8 cellular contexts compared by ENCODE assay signal in genomic region chr2:43386679-43387078, GRCh38.
DNase-seq lines count a peak whose midpoint lies in the region; ATAC-seq, FAIRE-seq and TF ChIP-seq lines count a peak whose summit lies in the region.
"Not testable (repeated sequence)": the region's sequence is repeated elsewhere in the genome, so short reads cannot be mapped to it uniquely, and the experiment has no call there.

No MANE protein-coding gene starts in this region.

- H3K79me2 ChIP-seq in endothelial cell of umbilical vein (ENCODE audit: control insufficient read depth, insufficient read depth, low read length) = not testable (repeated sequence)

- H3K36me3 Mint-ChIP-seq in IgD-negative memory B cell; nephron (ENCODE audit: low read depth): not testable (repeated sequence)
- peaks cover 35% of the 10 kb centered on the region for H3K36me3 Mint-ChIP-seq in activated T-helper 2 cell treated with anti-CD3 and anti-CD28 coated beads, Interferon-gamma antibody, Interleukin-2, Interleukin-4, amounts not matched to agents 10 μg/mL and 5 μg/mL and 100 μg/mL, durations not matched to agents 14 hours and 24 hours and 36 hours (ENCODE audit: low read depth)

- H2AFZ ChIP-seq in endothelial cell of umbilical vein (ENCODE audit: low read depth, low read length) = not testable (repeated sequence)

- not testable (repeated sequence) for TF ChIP-seq POLR2A in endothelial cell of umbilical vein (IDR thresholded peaks at IDR 0.05; ENCODE audit: low read depth, low read length); thyroid gland (IDR thresholded peaks at IDR 0.05)

- H3K9ac ChIP-seq in endothelial cell of umbilical vein (replicated peaks; ENCODE audit: extremely low read depth, insufficient read depth, low read length) = not testable (repeated sequence)

- peak; percentile 5 for ATAC-seq in HG02798 (IDR thresholded peaks at IDR 0.05; ENCODE audit: poor library complexity, unreplicated experiment)

- H3K4me1 ChIP-seq in endothelial cell of umbilical vein (ENCODE audit: control insufficient read depth, extremely low read depth, insufficient read depth, low read length) = not testable (repeated sequence)
- peaks cover 25 to 31% of the 10 kb centered on the region in 2 donors for H3K4me1 ChIP-seq in thyroid gland

- peak overlapping the region; percentile 94; the same call in 1 of the 2 replicates for H3K27ac ChIP-seq in VCaP
- not testable (repeated sequence) for H3K27ac ChIP-seq in endothelial cell of umbilical vein (ENCODE audit: insufficient read depth, low read depth, low read length)
- peak overlapping the region; percentile 65 to 83 (median 70) for H3K27ac ChIP-seq in thyroid gland

- not testable (repeated sequence) for H3K27me3 ChIP-seq in endothelial cell of umbilical vein (ENCODE audit: control insufficient read depth in 2 of 2, insufficient read depth in 2 of 2, low read length in 2 of 2); thyroid gland

- not testable (repeated sequence) for H3K9me3 Mint-ChIP-seq in IgD-negative memory B cell; activated T-helper 2 cell treated with anti-CD3 and anti-CD28 coated beads, Interferon-gamma antibody, Interleukin-2, Interleukin-4, amounts not matched to agents 10 μg/mL and 5 μg/mL and 100 μg/mL, durations not matched to agents 14 hours and 24 hours and 36 hours; nephron

- H3K4me1 Mint-ChIP-seq in IgD-negative memory B cell = peaks cover 18 to 29% (median 27%) of the 10 kb centered on the region in 3 donors
- peaks cover 41% of the 10 kb centered on the region for H3K4me1 Mint-ChIP-seq in activated T-helper 2 cell treated with anti-CD3 and anti-CD28 coated beads, Interferon-gamma antibody, Interleukin-2, Interleukin-4, amounts not matched to agents 10 μg/mL and 5 μg/mL and 100 μg/mL, durations not matched to agents 14 hours and 24 hours and 36 hours (ENCODE audit: low read depth)
- peaks cover 46% of the 10 kb centered on the region for H3K4me1 Mint-ChIP-seq in nephron

- not testable (repeated sequence) for H3K9me1 ChIP-seq in endothelial cell of umbilical vein (replicated peaks; ENCODE audit: control insufficient read depth, extremely low read depth, insufficient read depth, low read length)

- intact Hi-C loops in activated T-helper 2 cell treated with anti-CD3 and anti-CD28 coated beads, Interferon-gamma antibody, Interleukin-2, Interleukin-4, amounts not matched to agents 10 μg/mL and 5 μg/mL and 100 μg/mL, durations not matched to agents 14 hours and 24 hours and 36 hours (cut with micrococcal nuclease) = loop anchor here (1.0 to 5.0 kb wide), 2 partner anchors 40 to 94 kb away; no protein-coding TSS in a partner anchor
- intact Hi-C loops in endothelial cell of umbilical vein (cut with micrococcal nuclease); thyroid gland (cut with DNase I): not testable (repeated sequence)

- FAIRE-seq in endothelial cell of umbilical vein (lab: Jason Lieb, UNC) = not testable (repeated sequence)

- CTCF ChIA-PET in endothelial cell of umbilical vein (lab: Charles Lee) = interaction anchor here (0.7 to 1.6 kb wide), 4 partner anchors 11 to 98 kb away, joined by 3 to 4 read pairs (median 3); no protein-coding TSS in a partner anchor

- 91 to 97% methylated on average over 9 of the region's 9 CpGs for WGBS in thyroid gland, 2 donors

- H4K20me1 ChIP-seq in endothelial cell of umbilical vein (replicated peaks; ENCODE audit: control insufficient read depth, extremely low read depth, insufficient read depth, low read length) = not testable (repeated sequence)

- not testable (repeated sequence) for H3K36me3 ChIP-seq in endothelial cell of umbilical vein (ENCODE audit: control insufficient read depth in 2 of 2, extremely low read depth in 1 of 2, insufficient read depth in 2 of 2, low read length in 2 of 2); thyroid gland

- POLR2A ChIA-PET in endothelial cell of umbilical vein (lab: Charles Lee) = not testable (repeated sequence)

- H3K27me3 Mint-ChIP-seq in IgD-negative memory B cell; activated T-helper 2 cell treated with anti-CD3 and anti-CD28 coated beads, Interferon-gamma antibody, Interleukin-2, Interleukin-4, amounts not matched to agents 10 μg/mL and 5 μg/mL and 100 μg/mL, durations not matched to agents 14 hours and 24 hours and 36 hours (ENCODE audit: low read depth); nephron (ENCODE audit: low read depth): not testable (repeated sequence)

- H3K4me3 ChIP-seq in GM08714 (ENCODE audit: low read length) = peak overlapping the region; percentile 48; the same call in 1 of the 2 replicates
- H3K4me3 ChIP-seq in endothelial cell of umbilical vein (replicated peaks in 1 of 3; ENCODE audit: insufficient read depth in 1 of 3, low read depth in 1 of 3, low read length in 3 of 3); thyroid gland (replicated peaks in 1 of 3): not testable (repeated sequence)

- peak overlapping the region; percentile 34 for H3K4me2 ChIP-seq in endothelial cell of umbilical vein (ENCODE audit: insufficient read depth, low read length)

- peak overlapping the region in 2 of 3 donors; percentile 1 to 52 for H3K27ac Mint-ChIP-seq in IgD-negative memory B cell
- H3K27ac Mint-ChIP-seq in activated T-helper 2 cell treated with anti-CD3 and anti-CD28 coated beads, Interferon-gamma antibody, Interleukin-2, Interleukin-4, amounts not matched to agents 10 μg/mL and 5 μg/mL and 100 μg/mL, durations not matched to agents 14 hours and 24 hours and 36 hours = peak overlapping the region; percentile 68
- peak overlapping the region; percentile 84 to 95 (median 89) for H3K27ac Mint-ChIP-seq in nephron

- TF ChIP-seq CTCF in VCaP (conservative IDR thresholded peaks at IDR 0.05); endothelial cell of umbilical vein (IDR thresholded peaks at IDR 0.05; ENCODE audit: extremely low read depth in 1 of 2, insufficient read depth in 1 of 2, low read depth in 1 of 2, low read length in 2 of 2); nephron (IDR thresholded peaks at IDR 0.05; ENCODE audit: unreplicated experiment in 3 of 3); thyroid gland (IDR thresholded peaks at IDR 0.05): not testable (repeated sequence)

- not testable (repeated sequence) for BruUV-seq in endothelial cell of umbilical vein (replicated peaks; lab: Mats Ljungman, UMichigan)

- not testable (repeated sequence) for H3K9me3 ChIP-seq in endothelial cell of umbilical vein (replicated peaks; ENCODE audit: control insufficient read depth, insufficient read depth, low read length); thyroid gland

- DNase-seq in activated T-helper 2 cell treated with anti-CD3 and anti-CD28 coated beads, Interferon-gamma antibody, Interleukin-2, Interleukin-4, amounts not matched to agents 10 μg/mL and 5 μg/mL and 100 μg/mL, durations not matched to agents 14 hours and 24 hours and 36 hours (ENCODE audit: low spot score); endothelial cell of umbilical vein (ENCODE audit: low read depth, low spot score); thyroid gland: not testable (repeated sequence)

- H3K4me3 Mint-ChIP-seq in IgD-negative memory B cell = peak overlapping the region in 3 of 4 donors; percentile 4 to 90 (median 74)
- H3K4me3 Mint-ChIP-seq in activated T-helper 2 cell treated with anti-CD3 and anti-CD28 coated beads, Interferon-gamma antibody, Interleukin-2, Interleukin-4, amounts not matched to agents 10 μg/mL and 5 μg/mL and 100 μg/mL, durations not matched to agents 14 hours and 24 hours and 36 hours (ENCODE audit: low read depth) = peak overlapping the region; percentile 31
- not testable (repeated sequence) for H3K4me3 Mint-ChIP-seq in nephron

- dilution Hi-C loops in endothelial cell of umbilical vein (cut with MboI; ENCODE audit: extremely low pct_ligation_motif_present, low sequenced_read_pairs) = not testable (repeated sequence)

Comparison
In these comparisons a context has a peak if more than half of its experiments do, and no peak if none do; other contexts are left out.
1. H3K27ac Mint-ChIP-seq: peak in every context shown above with its lines; median percentile 89 in nephron; 68 in activated T-helper 2 cell treated with anti-CD3 and anti-CD28 coated beads, Interferon-gamma antibody, Interleukin-2, Interleukin-4, amounts not matched to agents 10 μg/mL and 5 μg/mL and 100 μg/mL, durations not matched to agents 14 hours and 24 hours and 36 hours; 26 in IgD-negative memory B cell.